ENCODE assay signal across 2 cellular contexts in the genomic region with DNA sequence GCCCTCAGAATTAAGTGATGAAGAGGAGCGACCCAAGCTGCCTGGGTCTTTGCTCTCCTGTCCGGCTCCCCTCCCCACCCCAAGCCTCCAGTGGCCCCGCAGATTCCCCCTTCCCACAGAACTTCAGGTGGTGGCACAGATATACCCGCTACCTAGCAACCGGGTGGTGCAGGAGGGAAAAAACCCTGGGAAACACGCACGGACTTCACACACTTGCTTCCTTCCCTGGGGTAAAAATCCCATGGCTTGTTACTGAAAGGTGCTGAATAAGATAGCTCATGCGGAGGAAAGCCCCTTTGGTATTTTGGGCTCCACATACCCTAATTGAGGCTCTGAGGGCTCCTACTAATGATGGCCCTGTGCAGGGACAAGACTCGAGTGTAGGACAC.
TF ChIP-seq lines count a peak whose summit lies in the region.

No MANE protein-coding gene starts in this region.

TF ChIP-seq in GM23338, 12 proteins besides CTCF, POLR2A, EP300 and RAD21 (continued from another document):
- TF ChIP-seq POLR2AphosphoS5 (IDR thresholded peaks at IDR 0.05; ENCODE audit: low read depth) (no peak), NANOG (IDR thresholded peaks at IDR 0.05; ENCODE audit: borderline replicate concordance) (no peak), STAT1 (IDR thresholded peaks at IDR 0.05; ENCODE audit: unreplicated experiment) (no peak), ZNF331 (CRISPR knock-in tag; IDR thresholded peaks at IDR 0.05; ENCODE audit: low read depth) (no peak)
- TF ChIP-seq, protein P1, sequence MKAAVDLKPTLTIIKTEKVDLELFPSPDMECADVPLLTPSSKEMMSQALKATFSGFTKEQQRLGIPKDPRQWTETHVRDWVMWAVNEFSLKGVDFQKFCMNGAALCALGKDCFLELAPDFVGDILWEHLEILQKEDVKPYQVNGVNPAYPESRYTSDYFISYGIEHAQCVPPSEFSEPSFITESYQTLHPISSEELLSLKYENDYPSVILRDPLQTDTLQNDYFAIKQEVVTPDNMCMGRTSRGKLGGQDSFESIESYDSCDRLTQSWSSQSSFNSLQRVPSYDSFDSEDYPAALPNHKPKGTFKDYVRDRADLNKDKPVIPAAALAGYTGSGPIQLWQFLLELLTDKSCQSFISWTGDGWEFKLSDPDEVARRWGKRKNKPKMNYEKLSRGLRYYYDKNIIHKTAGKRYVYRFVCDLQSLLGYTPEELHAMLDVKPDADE (IDR thresholded peaks at IDR 0.05): no peak
- TF ChIP-seq, protein P2, sequence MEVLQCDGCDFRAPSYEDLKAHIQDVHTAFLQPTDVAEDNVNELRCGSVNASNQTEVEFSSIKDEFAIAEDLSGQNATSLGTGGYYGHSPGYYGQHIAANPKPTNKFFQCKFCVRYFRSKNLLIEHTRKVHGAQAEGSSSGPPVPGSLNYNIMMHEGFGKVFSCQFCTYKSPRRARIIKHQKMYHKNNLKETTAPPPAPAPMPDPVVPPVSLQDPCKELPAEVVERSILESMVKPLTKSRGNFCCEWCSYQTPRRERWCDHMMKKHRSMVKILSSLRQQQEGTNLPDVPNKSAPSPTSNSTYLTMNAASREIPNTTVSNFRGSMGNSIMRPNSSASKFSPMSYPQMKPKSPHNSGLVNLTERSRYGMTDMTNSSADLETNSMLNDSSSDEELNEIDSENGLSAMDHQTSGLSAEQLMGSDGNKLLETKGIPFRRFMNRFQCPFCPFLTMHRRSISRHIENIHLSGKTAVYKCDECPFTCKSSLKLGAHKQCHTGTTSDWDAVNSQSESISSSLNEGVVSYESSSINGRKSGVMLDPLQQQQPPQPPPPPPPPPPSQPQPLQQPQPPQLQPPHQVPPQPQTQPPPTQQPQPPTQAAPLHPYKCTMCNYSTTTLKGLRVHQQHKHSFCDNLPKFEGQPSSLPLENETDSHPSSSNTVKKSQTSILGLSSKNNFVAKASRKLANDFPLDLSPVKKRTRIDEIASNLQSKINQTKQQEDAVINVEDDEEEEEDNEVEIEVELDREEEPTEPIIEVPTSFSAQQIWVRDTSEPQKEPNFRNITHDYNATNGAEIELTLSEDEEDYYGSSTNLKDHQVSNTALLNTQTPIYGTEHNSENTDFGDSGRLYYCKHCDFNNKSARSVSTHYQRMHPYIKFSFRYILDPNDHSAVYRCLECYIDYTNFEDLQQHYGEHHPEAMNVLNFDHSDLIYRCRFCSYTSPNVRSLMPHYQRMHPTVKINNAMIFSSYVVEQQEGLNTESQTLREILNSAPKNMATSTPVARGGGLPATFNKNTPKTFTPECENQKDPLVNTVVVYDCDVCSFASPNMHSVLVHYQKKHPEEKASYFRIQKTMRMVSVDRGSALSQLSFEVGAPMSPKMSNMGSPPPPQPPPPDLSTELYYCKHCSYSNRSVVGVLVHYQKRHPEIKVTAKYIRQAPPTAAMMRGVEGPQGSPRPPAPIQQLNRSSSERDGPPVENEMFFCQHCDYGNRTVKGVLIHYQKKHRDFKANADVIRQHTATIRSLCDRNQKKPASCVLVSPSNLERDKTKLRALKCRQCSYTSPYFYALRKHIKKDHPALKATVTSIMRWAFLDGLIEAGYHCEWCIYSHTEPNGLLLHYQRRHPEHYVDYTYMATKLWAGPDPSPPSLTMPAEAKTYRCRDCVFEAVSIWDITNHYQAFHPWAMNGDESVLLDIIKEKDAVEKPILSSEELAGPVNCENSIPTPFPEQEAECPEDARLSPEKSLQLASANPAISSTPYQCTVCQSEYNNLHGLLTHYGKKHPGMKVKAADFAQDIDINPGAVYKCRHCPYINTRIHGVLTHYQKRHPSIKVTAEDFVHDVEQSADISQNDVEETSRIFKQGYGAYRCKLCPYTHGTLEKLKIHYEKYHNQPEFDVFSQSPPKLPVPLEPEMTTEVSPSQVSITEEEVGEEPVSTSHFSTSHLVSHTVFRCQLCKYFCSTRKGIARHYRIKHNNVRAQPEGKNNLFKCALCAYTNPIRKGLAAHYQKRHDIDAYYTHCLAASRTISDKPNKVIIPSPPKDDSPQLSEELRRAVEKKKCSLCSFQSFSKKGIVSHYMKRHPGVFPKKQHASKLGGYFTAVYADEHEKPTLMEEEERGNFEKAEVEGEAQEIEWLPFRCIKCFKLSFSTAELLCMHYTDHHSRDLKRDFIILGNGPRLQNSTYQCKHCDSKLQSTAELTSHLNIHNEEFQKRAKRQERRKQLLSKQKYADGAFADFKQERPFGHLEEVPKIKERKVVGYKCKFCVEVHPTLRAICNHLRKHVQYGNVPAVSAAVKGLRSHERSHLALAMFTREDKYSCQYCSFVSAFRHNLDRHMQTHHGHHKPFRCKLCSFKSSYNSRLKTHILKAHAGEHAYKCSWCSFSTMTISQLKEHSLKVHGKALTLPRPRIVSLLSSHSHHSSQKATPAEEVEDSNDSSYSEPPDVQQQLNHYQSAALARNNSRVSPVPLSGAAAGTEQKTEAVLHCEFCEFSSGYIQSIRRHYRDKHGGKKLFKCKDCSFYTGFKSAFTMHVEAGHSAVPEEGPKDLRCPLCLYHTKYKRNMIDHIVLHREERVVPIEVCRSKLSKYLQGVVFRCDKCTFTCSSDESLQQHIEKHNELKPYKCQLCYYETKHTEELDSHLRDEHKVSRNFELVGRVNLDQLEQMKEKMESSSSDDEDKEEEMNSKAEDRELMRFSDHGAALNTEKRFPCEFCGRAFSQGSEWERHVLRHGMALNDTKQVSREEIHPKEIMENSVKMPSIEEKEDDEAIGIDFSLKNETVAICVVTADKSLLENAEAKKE (CRISPR knock-in tag; IDR thresholded peaks at IDR 0.05): no peak

TF ChIP-seq in WTC11, 78 proteins besides CTCF, POLR2A, EP300 and RAD21 (continued from another document):
- TF ChIP-seq, protein P3, sequence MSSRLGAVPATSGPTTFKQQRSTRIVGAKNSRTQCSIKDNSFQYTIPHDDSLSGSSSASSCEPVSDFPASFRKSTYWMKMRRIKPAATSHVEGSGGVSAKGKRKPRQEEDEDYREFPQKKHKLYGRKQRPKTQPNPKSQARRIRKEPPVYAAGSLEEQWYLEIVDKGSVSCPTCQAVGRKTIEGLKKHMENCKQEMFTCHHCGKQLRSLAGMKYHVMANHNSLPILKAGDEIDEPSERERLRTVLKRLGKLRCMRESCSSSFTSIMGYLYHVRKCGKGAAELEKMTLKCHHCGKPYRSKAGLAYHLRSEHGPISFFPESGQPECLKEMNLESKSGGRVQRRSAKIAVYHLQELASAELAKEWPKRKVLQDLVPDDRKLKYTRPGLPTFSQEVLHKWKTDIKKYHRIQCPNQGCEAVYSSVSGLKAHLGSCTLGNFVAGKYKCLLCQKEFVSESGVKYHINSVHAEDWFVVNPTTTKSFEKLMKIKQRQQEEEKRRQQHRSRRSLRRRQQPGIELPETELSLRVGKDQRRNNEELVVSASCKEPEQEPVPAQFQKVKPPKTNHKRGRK (CRISPR knock-in tag; IDR thresholded peaks at IDR 0.05; ENCODE audit: borderline replicate concordance): no peak
- TF ChIP-seq ELF4 (CRISPR knock-in tag; IDR thresholded peaks at IDR 0.05; ENCODE audit: low read depth): no peak
- no peak for TF ChIP-seq SP1 (CRISPR knock-in tag; conservative IDR thresholded peaks at IDR 0.05)
- TF ChIP-seq ZNF232 (CRISPR knock-in tag; IDR thresholded peaks at IDR 0.05): no peak
- TF ChIP-seq JUN (CRISPR knock-in tag; IDR thresholded peaks at IDR 0.05): no peak
- TF ChIP-seq ZNF396 (CRISPR knock-in tag; IDR thresholded peaks at IDR 0.05; ENCODE audit: borderline replicate concordance): no peak
- TF ChIP-seq, protein P4, sequence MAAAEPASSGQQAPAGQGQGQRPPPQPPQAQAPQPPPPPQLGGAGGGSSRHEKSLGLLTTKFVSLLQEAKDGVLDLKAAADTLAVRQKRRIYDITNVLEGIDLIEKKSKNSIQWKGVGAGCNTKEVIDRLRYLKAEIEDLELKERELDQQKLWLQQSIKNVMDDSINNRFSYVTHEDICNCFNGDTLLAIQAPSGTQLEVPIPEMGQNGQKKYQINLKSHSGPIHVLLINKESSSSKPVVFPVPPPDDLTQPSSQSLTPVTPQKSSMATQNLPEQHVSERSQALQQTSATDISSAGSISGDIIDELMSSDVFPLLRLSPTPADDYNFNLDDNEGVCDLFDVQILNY (CRISPR knock-in tag; IDR thresholded peaks at IDR 0.05): no peak
- TF ChIP-seq HMGA2 (CRISPR knock-in tag; IDR thresholded peaks at IDR 0.05): no peak
